Comparison of ENCODE assay signal across 8 cellular contexts in genomic region chr12:49322367-49322707, GRCh38. TPM values are rescaled to one million over a fixed set of nuclear protein-coding genes. Genes with fewer than 3 reads are reported as not detected.
DNase-seq lines count a peak whose midpoint lies in the region; ATAC-seq and TF ChIP-seq lines count a peak whose summit lies in the region.

No MANE protein-coding gene starts in this region.

- no peak for TF ChIP-seq CTCF in SK-N-SH (IDR thresholded peaks at IDR 0.05)
- no peak for TF ChIP-seq CTCF in fibroblast of the aortic adventitia (IDR thresholded peaks at IDR 0.05; ENCODE audit: insufficient read depth, low read length)
- no peak for TF ChIP-seq CTCF in retinal pigment epithelial cell (conservative IDR thresholded peaks at IDR 0.05; ENCODE audit: low read depth, low read length)

- H3K9me2 ChIP-seq in SK-N-SH, result no peaks in the 10 kb centered on the region

- TF ChIP-seq RAD21 in SK-N-SH (IDR thresholded peaks at IDR 0.05; ENCODE audit: low read length), result no peak

- POLR2A ChIA-PET in SK-N-SH (lab: Yijun Ruan, JAX), result interaction anchor here (0.6 to 2.2 kb wide), 9 partner anchors 9 to 464 kb away, joined by 3 to 34 read pairs (median 6); partner anchors contain the start of genes C1QL4, PRPH, TUBA1A and TUBA1B

- peak; percentile 1 for ATAC-seq in GM19035 (IDR thresholded peaks at IDR 0.05; ENCODE audit: unreplicated experiment)

- no peaks in the 10 kb centered on the region for H3K9me3 ChIP-seq in SK-N-SH

- H3K9ac ChIP-seq in SK-N-SH, result peak overlapping the region; percentile 80

- peak overlapping the region; percentile 80 for H3K4me2 ChIP-seq in SK-N-SH

- WGBS in SK-N-SH (ENCODE audit: low lambda C conversion rate), result 18% methylated on average over 12 of the region's 12 CpGs

- no peaks in the 10 kb centered on the region for H3K27me3 ChIP-seq in SK-N-SH (ENCODE audit: insufficient read depth)

- DNase-seq in SK-N-SH, result no peak
- no peak for DNase-seq in fibroblast of the aortic adventitia (ENCODE audit: low read depth)
- DNase-seq in retinal pigment epithelial cell (ENCODE audit: low read depth), result no peak
- no peak for DNase-seq in MV-4-11 (lab: John Stamatoyannopoulos, UW)
- DNase-seq in NCI-H1105 (lab: John Stamatoyannopoulos, UW), result no peak
- DNase-seq in activated gamma-delta T cell treated with Interleukin-2 at 50 U/mL for 16 hours, result no peak
- no peak for DNase-seq in NCI-H748 (lab: John Stamatoyannopoulos, UW; ENCODE audit: unreplicated experiment)

- H2AFZ ChIP-seq in SK-N-SH (ENCODE audit: low read depth), result peak overlapping the region; percentile 80

- H3K36me3 ChIP-seq in SK-N-SH (replicated peaks in 1 of 2; ENCODE audit: control insufficient read depth in 1 of 2, insufficient read depth in 2 of 2, low read length in 1 of 2), result peaks cover 0 to 6% of the 10 kb centered on the region in 2 experiments

- H3K27ac ChIP-seq in SK-N-SH (ENCODE audit: low read depth in 2 of 2, low read length in 1 of 2), result peak overlapping the region; percentile 58 to 65

- peaks cover 5% of the 10 kb centered on the region for H3F3A ChIP-seq in SK-N-SH (replicated peaks; ENCODE audit: insufficient read depth)

- H3K4me3 ChIP-seq in SK-N-SH (ENCODE audit: low read depth in 2 of 2, low read length in 1 of 2) (peak overlapping the region; percentile 67 to 72), fibroblast of the aortic adventitia (ENCODE audit: low read depth, low read length) (peak overlapping the region; percentile 82), retinal pigment epithelial cell (ENCODE audit: low read length) (peak overlapping the region; percentile 88)

- H4K20me1 ChIP-seq in SK-N-SH (ENCODE audit: insufficient read depth), result no peaks in the 10 kb centered on the region

- H3K4me1 ChIP-seq in SK-N-SH (ENCODE audit: control insufficient read depth in 1 of 2, insufficient read depth in 2 of 2, low read depth in 1 of 2, low read length in 1 of 2), result peaks cover 0 to 14% of the 10 kb centered on the region in 2 experiments; a peak in 1 of 4 replicates

- peaks cover 19% of the 10 kb centered on the region for H3K79me2 ChIP-seq in SK-N-SH (ENCODE audit: insufficient read depth)

- CTCF ChIA-PET in SK-N-SH (lab: Yijun Ruan, JAX), result interaction anchor here (1.0 to 5.4 kb wide), 6 partner anchors 10 to 45 kb away, joined by 4 to 48 read pairs (median 18); partner anchors contain the start of genes C1QL4 and SPATS2

- TF ChIP-seq EP300 in SK-N-SH (IDR thresholded peaks at IDR 0.05; ENCODE audit: borderline replicate concordance in 1 of 2, low read depth in 1 of 2, low read length in 1 of 2), result no peak

TF ChIP-seq in SK-N-SH, 30 proteins besides CTCF, POLR2A, EP300 and RAD21:
- TF ChIP-seq FOXJ3 (CRISPR knock-in tag; IDR thresholded peaks at IDR 0.05), result no peak
- no peak for TF ChIP-seq JUND (IDR thresholded peaks at IDR 0.05)
- TF ChIP-seq RXRA (IDR thresholded peaks at IDR 0.05; ENCODE audit: borderline replicate concordance, low read depth), result no peak
- no peak for TF ChIP-seq MXI1 (IDR thresholded peaks at IDR 0.05; ENCODE audit: low read depth, low read length)
- TF ChIP-seq EZH2phosphoT487 (IDR thresholded peaks at IDR 0.05; ENCODE audit: borderline replicate concordance, low read depth), result no peak
- no peak for TF ChIP-seq SIN3A (IDR thresholded peaks at IDR 0.05; ENCODE audit: borderline replicate concordance, low read depth, low read length)
- TF ChIP-seq ZBTB33 (IDR thresholded peaks at IDR 0.05; ENCODE audit: borderline replicate concordance, low read depth), result no peak
- no peak for TF ChIP-seq RFX5 (IDR thresholded peaks at IDR 0.05; ENCODE audit: low read length)
- TF ChIP-seq TAF1 (IDR thresholded peaks at IDR 0.05; ENCODE audit: borderline replicate concordance, low read depth, low read length), result no peak

RNA-seq across cellular contexts. Expression of gene TROAP, which starts 0.7 kb away (rescaled TPM):
- polyA plus RNA-seq in SK-N-SH (2012; rRNA removed), result 15.0 and 26.2 TPM in 2 replicates
- 13.0 and 14.9 TPM in 2 replicates for polyA plus RNA-seq in SK-N-SH (2012; cell fraction: cytosol; rRNA removed)
- polyA plus RNA-seq in SK-N-SH (2012; cell fraction: nucleus; rRNA removed), result 46.8 and 65.0 TPM in 2 replicates
- 4.0 and 11.3 TPM in 2 replicates for total RNA-seq in fibroblast of the aortic adventitia (ENCODE audit: low replicate concordance)

RNA-seq across cellular contexts. Expression of gene C1QL4, which starts 14.7 kb away (rescaled TPM):
- polyA plus RNA-seq in SK-N-SH (2012; rRNA removed), result 9.8 and 14.6 TPM in 2 replicates
- polyA plus RNA-seq in SK-N-SH (2012; cell fraction: cytosol; rRNA removed), result 6.4 and 10.9 TPM in 2 replicates
- polyA plus RNA-seq in SK-N-SH (2012; cell fraction: nucleus; rRNA removed), result 16.9 and 21.6 TPM in 2 replicates
- 0.18 TPM in 1 of 2 replicates, not detected in the other for total RNA-seq in fibroblast of the aortic adventitia (ENCODE audit: low replicate concordance)

RNA-seq across cellular contexts. Expression of gene DNAJC22, which starts 24.4 kb away (rescaled TPM):
- 4.5 and 5.3 TPM in 2 replicates for polyA plus RNA-seq in SK-N-SH (2012; rRNA removed)
- 3.5 and 4.0 TPM in 2 replicates for polyA plus RNA-seq in SK-N-SH (2012; cell fraction: cytosol; rRNA removed)
- 5.0 and 5.8 TPM in 2 replicates for polyA plus RNA-seq in SK-N-SH (2012; cell fraction: nucleus; rRNA removed)
- total RNA-seq in fibroblast of the aortic adventitia (ENCODE audit: low replicate concordance), result 1.6 and 2.5 TPM in 2 replicates

RNA-seq across cellular contexts. Expression of gene PRPH, which starts 27.4 kb away (rescaled TPM):
- 1.7 and 1.9 TPM in 2 replicates for polyA plus RNA-seq in SK-N-SH (2012; rRNA removed)
- 0.37 and 0.80 TPM in 2 replicates for polyA plus RNA-seq in SK-N-SH (2012; cell fraction: cytosol; rRNA removed)
- 9.5 and 15.2 TPM in 2 replicates for polyA plus RNA-seq in SK-N-SH (2012; cell fraction: nucleus; rRNA removed)
- 0.18 and 0.33 TPM in 2 replicates for total RNA-seq in fibroblast of the aortic adventitia (ENCODE audit: low replicate concordance)

RNA-seq across cellular contexts. Expression of gene SPATS2, which starts 44.9 kb away (rescaled TPM):
- polyA plus RNA-seq in SK-N-SH (2012; rRNA removed), result 72.9 and 90.2 TPM in 2 replicates
- polyA plus RNA-seq in SK-N-SH (2012; cell fraction: cytosol; rRNA removed), result 85.7 and 87.4 TPM in 2 replicates
- 82.4 and 120 TPM in 2 replicates for polyA plus RNA-seq in SK-N-SH (2012; cell fraction: nucleus; rRNA removed)
- total RNA-seq in fibroblast of the aortic adventitia (ENCODE audit: low replicate concordance), result 25.1 and 34.1 TPM in 2 replicates
